9 cellular contexts compared by ENCODE assay signal in the genomic region with DNA sequence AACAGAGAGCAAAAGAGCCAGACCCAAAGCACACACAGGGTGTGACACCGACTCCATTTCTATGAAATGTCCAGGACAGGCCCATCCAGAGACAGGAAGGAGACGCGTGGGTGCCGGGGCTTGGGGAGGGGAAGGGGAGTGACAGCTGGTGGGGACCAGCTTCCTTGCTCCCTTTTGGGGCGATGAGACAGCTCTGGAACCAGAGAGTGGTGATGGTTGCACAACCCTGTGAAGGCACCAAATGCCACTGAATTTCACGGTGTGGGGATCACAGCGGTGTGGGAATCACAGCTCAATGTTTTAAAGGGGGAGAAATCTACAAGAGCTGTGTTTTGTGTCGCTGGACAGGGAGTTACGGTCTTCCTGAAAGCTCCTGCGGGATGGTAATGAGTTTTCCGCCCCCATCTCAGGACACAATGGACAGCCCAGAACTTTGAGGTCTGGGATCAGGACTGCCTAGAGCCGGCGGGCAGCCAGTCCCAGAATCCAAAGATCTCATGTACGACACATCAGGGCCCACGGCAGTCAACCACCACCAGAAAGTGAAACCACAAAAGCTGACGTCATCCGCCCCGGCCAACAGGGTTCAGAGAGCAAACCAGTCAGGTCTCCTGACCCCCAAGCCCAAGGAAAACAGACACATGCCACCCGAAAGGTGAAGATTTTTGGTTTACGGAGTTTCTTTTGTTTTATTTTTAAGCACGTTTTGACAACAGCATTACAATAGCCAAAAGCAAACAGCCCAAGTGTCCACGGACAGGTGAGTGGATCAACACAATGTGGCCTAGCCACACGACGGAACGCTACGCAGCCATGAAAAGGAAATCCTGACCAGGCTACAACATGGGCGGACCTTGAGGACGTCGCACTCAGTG. TPM values are rescaled to one million over a fixed set of nuclear protein-coding genes. Genes with fewer than 3 reads are reported as not detected.
DNase-seq lines count a peak whose midpoint lies in the region; ATAC-seq and TF ChIP-seq lines count a peak whose summit lies in the region.
"Had no signal": no experiment of that assay in that cellular context is flagged by ENCODE, and none has a peak within 500 bp of the region (broad histone marks: within the 10 kb centered on the region; RNA-seq: fewer than 3 reads in every experiment).

No MANE protein-coding gene starts in this region.

- H3K27ac ChIP-seq in rectal smooth muscle tissue (ENCODE audit: low read depth, low read length) = peak overlapping the region; percentile 56
- H3K27ac ChIP-seq in upper lobe of right lung = peak overlapping the region; percentile 86

- intact Hi-C loops in upper lobe of right lung (cut with DNase I) = no loop called here

- H3K27me3 ChIP-seq in rectal smooth muscle tissue (ENCODE audit: control insufficient read depth, insufficient read depth, low read length) = no peaks in the 10 kb centered on the region
- no peaks in the 10 kb centered on the region for H3K27me3 ChIP-seq in upper lobe of right lung
- H3K27me3 ChIP-seq: tibial artery had no signal

- no peak overlapping the region for H3K9ac ChIP-seq in rectal smooth muscle tissue (ENCODE audit: low read length)

- DNase-seq in Kasumi-1 (lab: John Stamatoyannopoulos, UW) (peak; percentile 79 to 84), fibroblast of mammary gland (ENCODE audit: low read depth) (peak; percentile 86), upper lobe of right lung (peak; percentile 81), NCI-H2029 (lab: John Stamatoyannopoulos, UW) (no peak)
- DNase-seq in activated T-cell treated with anti-CD3 and anti-CD28 coated beads, Interleukin-2, amount 50 U/mL, for 1 hour = peak; percentile 68

- TF ChIP-seq CTCF in fibroblast of mammary gland (conservative IDR thresholded peaks at IDR 0.05; ENCODE audit: control insufficient read depth, insufficient read depth, low read depth, low read length) (no peak), upper lobe of right lung (IDR thresholded peaks at IDR 0.05) (no peak)

- H3K4me3 ChIP-seq in fibroblast of mammary gland (ENCODE audit: control insufficient read depth, low read depth, low read length) (peak overlapping the region; percentile 3), rectal smooth muscle tissue (ENCODE audit: low read length) (no peak overlapping the region), upper lobe of right lung (peak overlapping the region; percentile 34)
- H3K4me3 ChIP-seq: tibial artery had no signal

- no peaks in the 10 kb centered on the region for H3K9me3 ChIP-seq in upper lobe of right lung
- H3K9me3 ChIP-seq: tibial artery had no signal

- peak; percentile 77 for ATAC-seq in upper lobe of right lung
- no peak for ATAC-seq in HG03108 (IDR thresholded peaks at IDR 0.05; ENCODE audit: unreplicated experiment)
- no peak for ATAC-seq in HG03342 (IDR thresholded peaks at IDR 0.05; ENCODE audit: unreplicated experiment)

- H3K4me1 ChIP-seq in rectal smooth muscle tissue (ENCODE audit: control insufficient read depth, insufficient read depth, low read length) (peaks cover 1% of the 10 kb centered on the region), upper lobe of right lung (peaks cover 14% of the 10 kb centered on the region)

- H3K36me3 ChIP-seq in rectal smooth muscle tissue (ENCODE audit: control insufficient read depth, insufficient read depth, low read length) (no peaks in the 10 kb centered on the region), upper lobe of right lung (no peaks in the 10 kb centered on the region)

RNA-seq across cellular contexts. Expression of gene SGTA, which starts 7.3 kb away (rescaled TPM):
- 44.9 TPM for total RNA-seq in upper lobe of right lung

RNA-seq across cellular contexts. Expression of gene THOP1, which starts 9.5 kb away (rescaled TPM):
- 29.3 TPM for total RNA-seq in upper lobe of right lung

RNA-seq across cellular contexts. Expression of gene SLC39A3, which starts 36.0 kb away (rescaled TPM):
- total RNA-seq in upper lobe of right lung = 26.7 TPM

RNA-seq across cellular contexts. Expression of gene ZNF554, which starts 43.9 kb away (rescaled TPM):
- total RNA-seq in upper lobe of right lung = 4.7 TPM

RNA-seq across cellular contexts. Expression of gene DIRAS1, which starts 54.6 kb away (rescaled TPM):
- 1.8 TPM for total RNA-seq in upper lobe of right lung
